In genomic region chrX:148459343-148459742, GRCh38 we compare ENCODE assay signal across 12 cellular contexts. TPM values are rescaled to one million over a fixed set of nuclear protein-coding genes. Genes with fewer than 3 reads are reported as not detected.
A peak's percentile ranks its signal among the peaks of the same experiment; 100 is the strongest.
DNase-seq lines count a peak whose midpoint lies in the region; ATAC-seq and TF ChIP-seq lines count a peak whose summit lies in the region.
"Had no signal": no experiment of that assay in that cellular context is flagged by ENCODE, and none has a peak within 500 bp of the region (broad histone marks: within the 10 kb centered on the region; RNA-seq: fewer than 3 reads in every experiment).

No MANE protein-coding gene starts in this region.

- H3K4me3 ChIP-seq in Caco-2 (ENCODE audit: low read depth, low read length), result no peak overlapping the region

- no peaks in the 10 kb centered on the region for H3K4me1 ChIP-seq in Caco-2

- no peaks in the 10 kb centered on the region for H3K36me3 Mint-ChIP-seq in activated B cell treated with CpG ODN at 0.5 μM for 24 hours (ENCODE audit: low read depth)
- no peaks in the 10 kb centered on the region for H3K36me3 Mint-ChIP-seq in Caco-2 (ENCODE audit: insufficient read depth, unreplicated experiment)
- H3K36me3 Mint-ChIP-seq in activated CD8-positive, alpha-beta T cell treated with anti-CD3 and anti-CD28 coated beads, Interleukin-2, amount 10 ng/mL, durations not matched to agents 7 days and 5 days (ENCODE audit: low read depth), result no peaks in the 10 kb centered on the region
- H3K36me3 Mint-ChIP-seq: brain had no signal

- H3K27ac Mint-ChIP-seq in activated B cell treated with CpG ODN at 0.5 μM for 24 hours (peak overlapping the region; percentile 81), Caco-2 (ENCODE audit: unreplicated experiment) (no peak overlapping the region)
- no peak overlapping the region for H3K27ac Mint-ChIP-seq in activated CD8-positive, alpha-beta T cell treated with anti-CD3 and anti-CD28 coated beads, Interleukin-2, amount 10 ng/mL, durations not matched to agents 7 days and 5 days
- H3K27ac Mint-ChIP-seq: brain, nephron had no signal

- no peaks in the 10 kb centered on the region for H3K36me3 ChIP-seq in Caco-2 (ENCODE audit: control insufficient read depth, insufficient read depth, low read length)

- H3K27me3 Mint-ChIP-seq in activated B cell treated with CpG ODN at 0.5 μM for 24 hours, result no peaks in the 10 kb centered on the region
- H3K27me3 Mint-ChIP-seq in Caco-2 (ENCODE audit: insufficient read depth, unreplicated experiment), result no peaks in the 10 kb centered on the region
- H3K27me3 Mint-ChIP-seq in activated CD8-positive, alpha-beta T cell treated with anti-CD3 and anti-CD28 coated beads, Interleukin-2, amount 10 ng/mL, durations not matched to agents 7 days and 5 days (ENCODE audit: low read depth), result no peaks in the 10 kb centered on the region

- peaks cover 38% of the 10 kb centered on the region for H3K4me1 Mint-ChIP-seq in activated B cell treated with CpG ODN at 0.5 μM for 24 hours
- no peaks in the 10 kb centered on the region for H3K4me1 Mint-ChIP-seq in Caco-2 (ENCODE audit: low read depth, unreplicated experiment)
- H3K4me1 Mint-ChIP-seq in activated CD8-positive, alpha-beta T cell treated with anti-CD3 and anti-CD28 coated beads, Interleukin-2, amount 10 ng/mL, durations not matched to agents 7 days and 5 days (ENCODE audit: low read depth), result peaks cover 9% of the 10 kb centered on the region
- H3K4me1 Mint-ChIP-seq: brain, nephron had no signal

- CTCF ChIA-PET in activated B cell treated with CpG ODN at 0.5 μM for 24 hours (lab: Charles Lee) (no interaction called here), Caco-2 (lab: Charles Lee) (no interaction called here)
- CTCF ChIA-PET in activated CD8-positive, alpha-beta T cell treated with anti-CD3 and anti-CD28 coated beads, Interleukin-2, amount 10 ng/mL, durations not matched to agents 7 days and 5 days (lab: Charles Lee), result no interaction called here

- POLR2A ChIA-PET in activated B cell treated with CpG ODN at 0.5 μM for 24 hours (lab: Charles Lee) (interaction anchor here (1.2 kb wide), 1 partner anchor 78 kb away, joined by 3 read pairs; no protein-coding TSS in a partner anchor), Caco-2 (lab: Charles Lee) (no interaction called here)
- POLR2A ChIA-PET in activated CD8-positive, alpha-beta T cell treated with anti-CD3 and anti-CD28 coated beads, Interleukin-2, amount 10 ng/mL, durations not matched to agents 7 days and 5 days (lab: Charles Lee), result no interaction called here

- BruUV-seq in Caco-2 (replicated peaks; lab: Mats Ljungman, UMichigan), result no TSS peak

- H3K9me3 ChIP-seq in Caco-2, result no peaks in the 10 kb centered on the region

- intact Hi-C loops in activated B cell treated with CpG ODN at 0.5 μM for 24 hours (cut with micrococcal nuclease) (loop anchor here (1.0 to 2.0 kb wide), 4 partner anchors 11 to 151 kb away; partner anchors contain the start of gene AFF2), Caco-2 (cut with micrococcal nuclease; ENCODE audit: unreplicated experiment) (no loop called here)

- H3K4me3 Mint-ChIP-seq in activated B cell treated with CpG ODN at 0.5 μM for 24 hours (peak overlapping the region; percentile 53), Caco-2 (ENCODE audit: unreplicated experiment) (no peak overlapping the region)
- H3K4me3 Mint-ChIP-seq in activated CD8-positive, alpha-beta T cell treated with anti-CD3 and anti-CD28 coated beads, Interleukin-2, amount 10 ng/mL, durations not matched to agents 7 days and 5 days, result no peak overlapping the region
- H3K4me3 Mint-ChIP-seq: brain, nephron had no signal

- peak; percentile 95 for ATAC-seq in GM18867 (IDR thresholded peaks at IDR 0.05; ENCODE audit: unreplicated experiment)
- ATAC-seq in GM21529 (IDR thresholded peaks at IDR 0.05; ENCODE audit: unreplicated experiment), result peak; percentile 93
- ATAC-seq in HG03103 (IDR thresholded peaks at IDR 0.05; ENCODE audit: low read depth, unreplicated experiment), result peak; percentile 90
- ATAC-seq in activated B cell treated with CpG ODN at 0.5 μM for 24 hours (ENCODE audit: low read depth), result peak; percentile 91
- ATAC-seq in activated CD8-positive, alpha-beta T cell treated with anti-CD3 and anti-CD28 coated beads, Interleukin-2, amount 10 ng/mL, durations not matched to agents 7 days and 5 days, result no peak

- no peaks in the 10 kb centered on the region for H3K27me3 ChIP-seq in Caco-2 (replicated peaks; ENCODE audit: control insufficient read depth, insufficient read depth, low read length)

- DNase-seq in activated B cell treated with CpG ODN at 0.5 μM for 24 hours (peak; percentile 12), medulla oblongata (ENCODE audit: extremely low spot score) (no peak), Caco-2 (no peak), 8988T (no peak)
- DNase-seq in activated CD8-positive, alpha-beta T cell treated with anti-CD3 and anti-CD28 coated beads, Interleukin-2, amount 10 ng/mL, durations not matched to agents 7 days and 5 days, result no peak
- DNase-seq: NCI-H69; stimulated activated naive CD4-positive, alpha-beta T cell treated with Interleukin-2 at 50 U/mL for 16 hours had no signal

- no peak for TF ChIP-seq CTCF in activated B cell treated with CpG ODN at 0.5 μM for 24 hours (IDR thresholded peaks at IDR 0.05)
- TF ChIP-seq CTCF in Caco-2 (IDR thresholded peaks at IDR 0.05; ENCODE audit: insufficient read depth in 1 of 2, low read depth in 1 of 2, low read length in 1 of 2, severe bottlenecking in 1 of 2, unreplicated experiment in 1 of 2), result no peak

- H3K9me3 Mint-ChIP-seq in activated B cell treated with CpG ODN at 0.5 μM for 24 hours (no peaks in the 10 kb centered on the region), Caco-2 (ENCODE audit: unreplicated experiment) (no peaks in the 10 kb centered on the region)
- no peaks in the 10 kb centered on the region for H3K9me3 Mint-ChIP-seq in activated CD8-positive, alpha-beta T cell treated with anti-CD3 and anti-CD28 coated beads, Interleukin-2, amount 10 ng/mL, durations not matched to agents 7 days and 5 days (ENCODE audit: insufficient read depth)
- H3K9me3 Mint-ChIP-seq: brain, nephron had no signal

RNA-seq across cellular contexts. Expression of gene AFF2, which starts 41.1 kb away (rescaled TPM):
- total RNA-seq in activated B cell treated with CpG ODN at 0.5 μM for 24 hours (2.8 and 3.4 TPM in 2 replicates), Caco-2 (2022) (0.16 and 0.42 TPM in 2 replicates)
- under 1 TPM; 0.13 to 0.40 TPM for total RNA-seq in activated CD8-positive, alpha-beta T cell treated with anti-CD3 and anti-CD28 coated beads, Interleukin-2, amount 10 ng/mL, durations not matched to agents 7 days and 5 days
